8 cellular contexts compared by ENCODE assay signal in the genomic region with DNA sequence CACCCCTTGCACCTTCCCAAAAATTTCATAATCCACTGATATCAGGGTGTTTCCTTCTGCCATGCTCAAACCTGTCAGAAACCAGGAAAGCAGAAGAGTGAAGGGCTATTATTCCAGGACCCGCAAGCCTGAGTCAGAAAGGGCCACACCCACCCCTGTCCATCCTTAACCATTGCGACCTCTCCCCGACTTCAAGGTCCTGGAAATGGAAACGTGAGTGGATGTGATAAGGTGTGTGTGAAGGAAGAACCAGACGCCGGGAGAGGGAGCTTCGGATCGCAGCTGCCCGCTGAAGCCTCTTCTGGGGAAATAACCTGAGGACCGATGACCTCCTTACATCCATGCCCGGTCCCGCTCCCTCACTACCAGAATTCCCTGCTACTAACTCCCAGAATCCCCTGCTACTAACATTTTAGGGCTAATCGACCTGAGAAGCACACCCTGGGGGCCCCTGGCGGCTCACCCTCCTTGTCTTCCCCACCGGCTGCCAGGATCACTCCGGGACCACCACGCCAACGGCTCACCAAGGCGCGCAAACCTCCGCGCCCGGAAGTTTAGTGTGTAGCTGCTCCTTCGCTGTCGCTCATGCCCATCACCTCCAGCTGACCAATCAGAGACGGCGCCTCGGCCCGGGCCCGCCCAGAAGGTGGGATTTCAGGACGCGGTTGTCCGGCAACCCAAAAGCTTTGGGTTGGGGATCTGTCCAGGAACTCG. TPM values are rescaled to one million over a fixed set of nuclear protein-coding genes. Genes with fewer than 3 reads are reported as not detected.
A peak's percentile ranks its signal among the peaks of the same experiment; 100 is the strongest.
DNase-seq lines count a peak whose midpoint lies in the region; ATAC-seq and TF ChIP-seq lines count a peak whose summit lies in the region.

A gene (minus strand): TSS at position 534 of the 714 bp plus-strand sequence. CDS start 471 bp downstream, at position 63.

- TF ChIP-seq CTCF in mucosa of descending colon (IDR thresholded peaks at IDR 0.05): no peak

- ATAC-seq in GM21576 (IDR thresholded peaks at IDR 0.05; ENCODE audit: unreplicated experiment) (peak; percentile 97), mucosa of descending colon (peak; percentile 98)

- H3K27ac Mint-ChIP-seq in IgD-negative memory B cell: peak within 1 kb of the TSS; percentile 62 to 95 (median 94)

- peaks cover 13 to 18% (median 15%) of the 10 kb centered on the region in 3 donors for H3K4me1 Mint-ChIP-seq in IgD-negative memory B cell

- H3K9me3 Mint-ChIP-seq in IgD-negative memory B cell: no peaks in the 10 kb centered on the region

- peak within 1 kb of the TSS; percentile 78 for H3K4me3 ChIP-seq in mucosa of descending colon

- intact Hi-C loops in mucosa of descending colon (cut with DNase I, micrococcal nuclease): no loop called here

- H3K9me3 ChIP-seq in mucosa of descending colon: no peaks in the 10 kb centered on the region

- H3K27me3 Mint-ChIP-seq in IgD-negative memory B cell: no peaks in the 10 kb centered on the region

- DNase-seq in DMS114 treated with DMSO at 0.1 percent for 48 hours (lab: John Stamatoyannopoulos, UW; ENCODE audit: unreplicated experiment): peak; percentile 88
- DNase-seq in OCI-M1 (lab: John Stamatoyannopoulos, UW): peak; percentile 91
- DNase-seq in activated T-cell treated with anti-CD3 and anti-CD28 coated beads for 24 hours (ENCODE audit: low read depth): peak; percentile 90
- peak; percentile 61 for DNase-seq in epidermal melanocyte (ENCODE audit: insufficient read length, low spot score)
- peak; percentile 95 to 98 (median 96) for DNase-seq in mucosa of descending colon
- DNase-seq in stimulated activated CD8-positive, alpha-beta memory T cell treated with anti-CD3 and anti-CD28 coated beads, Interleukin-4, amount 100 ng/mL, for 4 hours (ENCODE audit: low read depth in 2 of 2, low spot score in 1 of 2): peak; percentile 76 to 78

- H3K4me1 ChIP-seq in mucosa of descending colon (ENCODE audit: low read depth): peaks cover 21% of the 10 kb centered on the region

- peak within 1 kb of the TSS; percentile 98 to 100 (median 99) for H3K4me3 Mint-ChIP-seq in IgD-negative memory B cell

- H3K36me3 Mint-ChIP-seq in IgD-negative memory B cell: no peaks in the 10 kb centered on the region

- no peaks in the 10 kb centered on the region for H3K36me3 ChIP-seq in mucosa of descending colon (ENCODE audit: low read depth)

RNA-seq across cellular contexts. Expression of the gene that starts here (rescaled TPM):
- polyA plus RNA-seq in IgD-negative memory B cell: 15.2 TPM
- 10 to 100 TPM; 18.5 to 26.5 (median 20.3) TPM for total RNA-seq in mucosa of descending colon

Comparison
In these comparisons a context has a peak if more than half of its experiments do, and no peak if none do; other contexts are left out.
1. Peak in every context shown above with its lines: DNase-seq, ATAC-seq and H3K4me3 ChIP-seq.